In the genomic region with DNA sequence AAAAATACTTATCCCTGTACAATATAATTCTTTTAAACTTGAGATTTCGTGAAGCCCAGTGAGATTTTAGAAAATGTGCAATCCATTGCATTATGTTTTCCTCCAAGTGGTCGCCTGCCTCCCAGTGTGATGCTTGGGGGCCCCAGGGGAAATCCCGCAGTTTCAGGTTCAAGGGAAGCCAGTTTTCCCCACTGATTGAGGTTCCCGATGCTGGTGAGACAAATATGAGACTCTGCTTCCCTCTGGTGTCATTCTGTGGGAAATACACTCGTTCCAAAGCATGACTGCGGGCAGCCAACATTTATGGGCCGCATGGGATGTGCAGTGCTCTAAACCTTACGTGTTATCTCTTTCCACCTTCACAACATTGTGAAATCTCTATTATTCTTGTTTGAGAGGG, we compare ENCODE assay signal across 8 cellular contexts.
DNase-seq lines count a peak whose midpoint lies in the region; ATAC-seq and TF ChIP-seq lines count a peak whose summit lies in the region.

No MANE protein-coding gene starts in this region.

- no peak for ATAC-seq in GM21619 (IDR thresholded peaks at IDR 0.05; ENCODE audit: unreplicated experiment)

- H3K4me3 ChIP-seq in fibroblast of mammary gland (ENCODE audit: control insufficient read depth, low read depth, low read length) = no peak overlapping the region

- DNase-seq in AG09319 (ENCODE audit: extremely low read depth, low read depth) (peak; percentile 0), NCI-H526 (lab: John Stamatoyannopoulos, UW) (peak; percentile 8 to 57), activated T-cell treated with anti-CD3 and anti-CD28 coated beads for 24 hours (ENCODE audit: low read depth) (peak; percentile 31), fibroblast of mammary gland (ENCODE audit: low read depth) (peak; percentile 44), non-pigmented ciliary epithelial cell (ENCODE audit: low read depth) (peak; percentile 10), SHP77 treated with DMSO at 0.1 percent for 48 hours (lab: John Stamatoyannopoulos, UW) (no peak)

- TF ChIP-seq CTCF in AG09319 (IDR thresholded peaks at IDR 0.05; ENCODE audit: low read depth, low read length) (peak; percentile 60), GM12874 (IDR thresholded peaks at IDR 0.05; ENCODE audit: insufficient read depth, low read depth, low read length) (peak; percentile 56), fibroblast of mammary gland (conservative IDR thresholded peaks at IDR 0.05; ENCODE audit: control insufficient read depth, insufficient read depth, low read depth, low read length) (peak; percentile 70)
